In the genomic region with DNA sequence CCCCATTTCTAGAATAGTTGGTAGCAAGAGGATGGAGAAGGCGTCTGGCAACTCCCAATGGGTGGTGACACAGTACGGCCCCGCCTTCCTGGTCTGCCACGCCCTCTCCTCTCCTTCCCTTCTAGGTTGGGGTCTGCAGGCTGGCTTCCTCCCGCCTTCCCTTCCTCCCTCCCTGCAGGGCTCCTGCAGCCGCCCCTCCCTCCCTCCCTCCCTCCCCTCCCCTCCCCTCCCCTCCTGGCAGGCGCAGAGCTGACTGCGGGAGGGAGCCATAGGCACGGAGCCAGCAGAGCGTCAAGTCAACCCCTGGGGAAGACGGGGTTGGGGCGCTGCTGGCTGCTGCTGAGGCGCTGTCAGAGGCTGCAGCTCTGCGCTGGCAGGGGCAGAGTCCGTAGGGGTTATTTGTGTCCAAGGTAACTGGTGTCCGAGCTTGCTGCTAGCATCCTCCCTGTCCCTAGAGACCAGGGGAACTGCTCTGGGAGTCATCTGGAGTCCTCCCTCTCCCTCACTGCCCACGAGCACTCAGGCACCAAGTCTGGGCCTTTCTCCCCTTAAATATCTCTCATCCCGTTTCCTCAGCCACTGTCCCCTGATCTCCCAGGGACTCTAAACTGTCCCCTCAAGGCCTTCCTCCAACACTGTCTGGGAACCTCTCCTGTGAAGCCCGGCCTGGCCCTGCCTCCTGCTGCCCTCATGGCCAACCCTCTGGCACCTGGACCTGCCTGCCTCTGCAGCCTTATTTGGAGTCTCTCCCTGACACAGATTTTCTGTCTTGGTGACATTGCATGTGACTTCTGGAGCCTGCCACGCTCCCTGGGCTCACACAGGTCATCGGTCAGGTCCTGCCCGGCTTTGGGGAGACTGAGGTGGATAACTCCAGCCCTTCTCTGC, we compare ENCODE assay signal across 10 cellular contexts. TPM values are rescaled to one million over a fixed set of nuclear protein-coding genes. Genes with fewer than 3 reads are reported as not detected.
A peak's percentile ranks its signal among the peaks of the same experiment; 100 is the strongest.
DNase-seq lines count a peak whose midpoint lies in the region; ATAC-seq, FAIRE-seq and TF ChIP-seq lines count a peak whose summit lies in the region.
"Had no signal": no experiment of that assay in that cellular context is flagged by ENCODE, and none has a peak within 500 bp of the region (broad histone marks: within the 10 kb centered on the region; RNA-seq: fewer than 3 reads in every experiment).

No MANE protein-coding gene starts in this region.

- no peaks in the 10 kb centered on the region for H3K36me3 Mint-ChIP-seq in CD4-positive, CD25-positive, alpha-beta regulatory T cell
- no peaks in the 10 kb centered on the region for H3K36me3 Mint-ChIP-seq in activated naive CD8-positive, alpha-beta T cell treated with anti-CD3 and anti-CD28 coated beads, Interleukin-2, amount 10 ng/mL, durations not matched to agents 7 days and 5 days

- H3K27ac Mint-ChIP-seq in CD4-positive, CD25-positive, alpha-beta regulatory T cell, result peak overlapping the region in 1 of 3 donors; percentile 71
- H3K27ac Mint-ChIP-seq in activated naive CD8-positive, alpha-beta T cell treated with anti-CD3 and anti-CD28 coated beads, Interleukin-2, amount 10 ng/mL, durations not matched to agents 7 days and 5 days, result no peak overlapping the region
- H3K27ac Mint-ChIP-seq: progenitor cell of endocrine pancreas had no signal

- POLR2A ChIA-PET in activated naive CD8-positive, alpha-beta T cell treated with anti-CD3 and anti-CD28 coated beads, Interleukin-2, amount 10 ng/mL, durations not matched to agents 7 days and 5 days (lab: Charles Lee), result interaction anchor here (0.7 to 6.6 kb wide), 4 partner anchors 14 to 438 kb away, joined by 4 to 74 read pairs (median 8); a partner anchor contains a TSS

- no peak for TF ChIP-seq CTCF in mucosa of descending colon (IDR thresholded peaks at IDR 0.05)

- no peak for ATAC-seq in CD4-positive, CD25-positive, alpha-beta regulatory T cell (ENCODE audit: low read depth in 2 of 2)
- no peak for ATAC-seq in activated naive CD8-positive, alpha-beta T cell treated with anti-CD3 and anti-CD28 coated beads, Interleukin-2, amount 10 ng/mL, durations not matched to agents 7 days and 5 days (ENCODE audit: low read depth)
- ATAC-seq in mucosa of descending colon, result no peak
- ATAC-seq in HG03457 (IDR thresholded peaks at IDR 0.05; ENCODE audit: unreplicated experiment), result no peak
- ATAC-seq in HG03280 (IDR thresholded peaks at IDR 0.05; ENCODE audit: unreplicated experiment), result no peak

- H3K4me3 ChIP-seq in CD4-positive, CD25-positive, alpha-beta regulatory T cell (ENCODE audit: low read depth, low read length), result no peak overlapping the region
- H3K4me3 ChIP-seq in H7 (ENCODE audit: insufficient read depth, low read depth, low read length) (no peak overlapping the region), mucosa of descending colon (no peak overlapping the region)

- no peak for DNase-seq in CD4-positive, CD25-positive, alpha-beta regulatory T cell
- DNase-seq in H7 (peak; percentile 96), mucosa of descending colon (peak in 2 of 3 donors; percentile 47 to 56), 8988T (no peak), frontal cortex (ENCODE audit: low spot score in 2 of 2) (no peak)
- no peak for DNase-seq in activated naive CD8-positive, alpha-beta T cell treated with anti-CD3 and anti-CD28 coated beads, Interleukin-2, amount 10 ng/mL, durations not matched to agents 7 days and 5 days
- DNase-seq: activated CD4-positive, alpha-beta T cell treated with anti-CD3 and anti-CD28 coated beads, Interleukin-2, amount 50 U/mL, for 1 hour had no signal

- H3K27me3 Mint-ChIP-seq in CD4-positive, CD25-positive, alpha-beta regulatory T cell, result peaks cover 24% of the 10 kb centered on the region
- H3K27me3 Mint-ChIP-seq in activated naive CD8-positive, alpha-beta T cell treated with anti-CD3 and anti-CD28 coated beads, Interleukin-2, amount 10 ng/mL, durations not matched to agents 7 days and 5 days, result peaks cover 28% of the 10 kb centered on the region

- no peaks in the 10 kb centered on the region for H3K9me3 Mint-ChIP-seq in CD4-positive, CD25-positive, alpha-beta regulatory T cell
- no peaks in the 10 kb centered on the region for H3K9me3 Mint-ChIP-seq in activated naive CD8-positive, alpha-beta T cell treated with anti-CD3 and anti-CD28 coated beads, Interleukin-2, amount 10 ng/mL, durations not matched to agents 7 days and 5 days

- peaks cover 26% of the 10 kb centered on the region for H3K4me1 ChIP-seq in CD4-positive, CD25-positive, alpha-beta regulatory T cell (ENCODE audit: control insufficient read depth, insufficient read depth, low read length, poor library complexity, severe bottlenecking)
- peaks cover 28% of the 10 kb centered on the region for H3K4me1 ChIP-seq in mucosa of descending colon (ENCODE audit: low read depth)

- no peak for FAIRE-seq in frontal cortex (lab: Jason Lieb, UNC)

- no peaks in the 10 kb centered on the region for H3K9me3 ChIP-seq in CD4-positive, CD25-positive, alpha-beta regulatory T cell (ENCODE audit: control insufficient read depth in 2 of 2, low read length in 2 of 2)
- H3K9me3 ChIP-seq in mucosa of descending colon, result no peaks in the 10 kb centered on the region

- intact Hi-C loops in mucosa of descending colon (cut with DNase I, micrococcal nuclease), result loop anchor here in 1 of 2 donors (10.0 kb wide), 1 partner anchor 216 kb away; no protein-coding TSS in a partner anchor

- peaks cover 12 to 34% (median 19%) of the 10 kb centered on the region in 4 donors for H3K4me1 Mint-ChIP-seq in CD4-positive, CD25-positive, alpha-beta regulatory T cell
- H3K4me1 Mint-ChIP-seq in activated naive CD8-positive, alpha-beta T cell treated with anti-CD3 and anti-CD28 coated beads, Interleukin-2, amount 10 ng/mL, durations not matched to agents 7 days and 5 days, result peaks cover 23% of the 10 kb centered on the region

- no peak overlapping the region for H3K27ac ChIP-seq in CD4-positive, CD25-positive, alpha-beta regulatory T cell (ENCODE audit: insufficient read depth, low read length, poor library complexity, severe bottlenecking)

- H3K4me3 Mint-ChIP-seq in CD4-positive, CD25-positive, alpha-beta regulatory T cell, result peak overlapping the region; percentile 39 to 92 (median 84)
- peak overlapping the region; percentile 22 for H3K4me3 Mint-ChIP-seq in activated naive CD8-positive, alpha-beta T cell treated with anti-CD3 and anti-CD28 coated beads, Interleukin-2, amount 10 ng/mL, durations not matched to agents 7 days and 5 days

- H3K36me3 ChIP-seq in CD4-positive, CD25-positive, alpha-beta regulatory T cell (ENCODE audit: control insufficient read depth, insufficient read depth, low read length), result no peaks in the 10 kb centered on the region
- H3K36me3 ChIP-seq in H7 (replicated peaks; ENCODE audit: control insufficient read depth, insufficient read depth, low read length) (no peaks in the 10 kb centered on the region), mucosa of descending colon (ENCODE audit: low read depth) (no peaks in the 10 kb centered on the region)

- peaks cover 3% of the 10 kb centered on the region for H3K27me3 ChIP-seq in CD4-positive, CD25-positive, alpha-beta regulatory T cell (ENCODE audit: control insufficient read depth, insufficient read depth, low read length)
- H3K27me3 ChIP-seq in H7 (ENCODE audit: control insufficient read depth, insufficient read depth, low read length), result peaks cover 11% of the 10 kb centered on the region

RNA-seq across cellular contexts. Expression of a gene that starts 57.4 kb away (rescaled TPM):
- 0.15 TPM for total RNA-seq in CD4-positive, CD25-positive, alpha-beta regulatory T cell
- under 1 TPM in 2 of 4 donors, not detected in 2; 0.15 to 0.36 TPM for polyA plus RNA-seq in CD4-positive, CD25-positive, alpha-beta regulatory T cell
- 5.0 and 5.4 TPM in 2 replicates for total RNA-seq in H7 (2014; rRNA removed; shearing (Covaris generic))
- 1 to 10 TPM; 1.0 to 1.2 TPM for total RNA-seq in activated naive CD8-positive, alpha-beta T cell treated with anti-CD3 and anti-CD28 coated beads, Interleukin-2, amount 10 ng/mL, durations not matched to agents 7 days and 5 days
- 100 to 1,000 TPM in 1 of 3 donors, 10 to 100 TPM in 2; 54.7 to 122 (median 62.2) TPM for total RNA-seq in mucosa of descending colon
- total RNA-seq in frontal cortex, result 1.2 TPM

Comparison
In these comparisons a context has a peak if more than half of its experiments do, and no peak if none do; other contexts are left out.
1. DNase-seq: peak in H7 (single experiment) and mucosa of descending colon (2 of 3); none in CD4-positive, CD25-positive, alpha-beta regulatory T cell (0 of 3), activated naive CD8-positive, alpha-beta T cell treated with anti-CD3 and anti-CD28 coated beads, Interleukin-2, amount 10 ng/mL, durations not matched to agents 7 days and 5 days (single experiment), 8988T (single experiment) and frontal cortex (0 of 2).